14 cellular contexts compared by ENCODE assay signal in genomic region chr10:93493162-93493561, GRCh38. TPM values are rescaled to one million over a fixed set of nuclear protein-coding genes. Genes with fewer than 3 reads are reported as not detected.
DNase-seq lines count a peak whose midpoint lies in the region; ATAC-seq and TF ChIP-seq lines count a peak whose summit lies in the region.
"Had no signal": no experiment of that assay in that cellular context is flagged by ENCODE, and none has a peak within 500 bp of the region (broad histone marks: within the 10 kb centered on the region; RNA-seq: fewer than 3 reads in every experiment).

No MANE protein-coding gene starts in this region.

- TF ChIP-seq CTCF in Caco-2 (IDR thresholded peaks at IDR 0.05; ENCODE audit: insufficient read depth in 1 of 2, low read depth in 1 of 2, low read length in 1 of 2, severe bottlenecking in 1 of 2, unreplicated experiment in 1 of 2) (peak; percentile 14 to 22), epithelial cell of proximal tubule (conservative IDR thresholded peaks at IDR 0.05; ENCODE audit: low read depth, low read length) (peak; percentile 34), neural crest cell (conservative IDR thresholded peaks at IDR 0.05) (no peak)

- peaks cover 26% of the 10 kb centered on the region for H3K4me1 ChIP-seq in Caco-2

- H3K4me3 Mint-ChIP-seq in Caco-2 (ENCODE audit: unreplicated experiment) (no peak overlapping the region), neural crest cell (peak overlapping the region; percentile 47)
- H3K4me3 Mint-ChIP-seq in activated T-cell treated with anti-CD3 and anti-CD28 coated beads, Interleukin-2, amount 50 U/mL, for 4 hours = no peak overlapping the region

- H3K36me3 Mint-ChIP-seq in Caco-2 (ENCODE audit: insufficient read depth, unreplicated experiment) = peaks cover 16% of the 10 kb centered on the region
- no peaks in the 10 kb centered on the region for H3K36me3 Mint-ChIP-seq in neural crest cell (ENCODE audit: low read depth)
- H3K36me3 Mint-ChIP-seq in activated T-cell treated with anti-CD3 and anti-CD28 coated beads, Interleukin-2, amount 50 U/mL, for 4 hours (ENCODE audit: insufficient read depth) = no peaks in the 10 kb centered on the region

- H3K4me1 Mint-ChIP-seq in Caco-2 (ENCODE audit: low read depth, unreplicated experiment) = peaks cover 40% of the 10 kb centered on the region
- H3K4me1 Mint-ChIP-seq in neural crest cell = peaks cover 26% of the 10 kb centered on the region
- H3K4me1 Mint-ChIP-seq in activated T-cell treated with anti-CD3 and anti-CD28 coated beads, Interleukin-2, amount 50 U/mL, for 4 hours (ENCODE audit: low read depth) = peaks cover 15% of the 10 kb centered on the region

- H3K27me3 Mint-ChIP-seq in Caco-2 (ENCODE audit: insufficient read depth, unreplicated experiment) (no peaks in the 10 kb centered on the region), neural crest cell (ENCODE audit: low read depth) (no peaks in the 10 kb centered on the region)
- H3K27me3 Mint-ChIP-seq in activated T-cell treated with anti-CD3 and anti-CD28 coated beads, Interleukin-2, amount 50 U/mL, for 4 hours (ENCODE audit: low read depth) = peaks cover 15% of the 10 kb centered on the region

- CTCF ChIA-PET in Caco-2 (lab: Charles Lee) = interaction anchor here (0.7 kb wide), 3 partner anchors 18 to 662 kb away, joined by 5 to 8 read pairs (median 6); no protein-coding TSS in a partner anchor

- H3K9me3 Mint-ChIP-seq in Caco-2 (ENCODE audit: unreplicated experiment) = peaks cover 10% of the 10 kb centered on the region
- no peaks in the 10 kb centered on the region for H3K9me3 Mint-ChIP-seq in neural crest cell
- no peaks in the 10 kb centered on the region for H3K9me3 Mint-ChIP-seq in activated T-cell treated with anti-CD3 and anti-CD28 coated beads, Interleukin-2, amount 50 U/mL, for 4 hours

- no peaks in the 10 kb centered on the region for H3K36me3 ChIP-seq in Caco-2 (ENCODE audit: control insufficient read depth, insufficient read depth, low read length)

- intact Hi-C loops in Caco-2 (cut with micrococcal nuclease; ENCODE audit: unreplicated experiment) = no loop called here

- no TSS peak for BruUV-seq in Caco-2 (replicated peaks; lab: Mats Ljungman, UMichigan)

- H3K4me3 ChIP-seq in Caco-2 (ENCODE audit: low read depth, low read length) (no peak overlapping the region), epithelial cell of proximal tubule (ENCODE audit: low read depth, low read length) (no peak overlapping the region)

- POLR2A ChIA-PET in Caco-2 (lab: Charles Lee) = no interaction called here

- no peaks in the 10 kb centered on the region for H3K9me3 ChIP-seq in Caco-2

- H3K27ac Mint-ChIP-seq in Caco-2 (ENCODE audit: unreplicated experiment) (peak overlapping the region; percentile 10), neural crest cell (ENCODE audit: unreplicated experiment) (no peak overlapping the region)

- DNase-seq in Caco-2 (peak; percentile 59 to 69), HuH-7 (ENCODE audit: low spot score) (peak; percentile 17), epithelial cell of proximal tubule (ENCODE audit: low read depth) (no peak), neural crest cell (ENCODE audit: low read depth, low spot score) (no peak), DMS 273 (lab: John Stamatoyannopoulos, UW; ENCODE audit: unreplicated experiment) (no peak)
- DNase-seq in activated naive CD4-positive, alpha-beta T cell treated with Interleukin-2 at 50 U/mL for 16 hours = no peak
- no peak for DNase-seq in activated T-cell treated with anti-CD3 and anti-CD28 coated beads, Interleukin-2, amount 50 U/mL, for 4 hours
- DNase-seq: DMS79, HCEC 1CT, NCI-H1048, NCI-H146, NCI-H2081, NCI-H774, PC-3 had no signal

- no peak for ATAC-seq in activated T-cell treated with anti-CD3 and anti-CD28 coated beads, Interleukin-2, amount 50 U/mL, for 4 hours
- ATAC-seq: PC-3 had no signal

- H3K27me3 ChIP-seq in Caco-2 (replicated peaks; ENCODE audit: control insufficient read depth, insufficient read depth, low read length) = no peaks in the 10 kb centered on the region

RNA-seq across cellular contexts. Expression of gene CEP55, which starts 3.2 kb away (rescaled TPM):
- total RNA-seq in Caco-2 (2022) (64.5 and 65.3 TPM in 2 replicates), epithelial cell of proximal tubule (73.2 and 115 TPM in 2 replicates), neural crest cell (30.7 and 30.9 TPM in 2 replicates)
- total RNA-seq in activated T-cell treated with anti-CD3 and anti-CD28 coated beads, Interleukin-2, amount 50 U/mL, for 4 hours = 1 to 10 TPM; 6.0 to 8.2 (median 8.0) TPM

RNA-seq across cellular contexts. Expression of gene MYOF, which starts 11.0 kb away (rescaled TPM):
- 148 and 176 TPM in 2 replicates for total RNA-seq in Caco-2 (2022)
- total RNA-seq in epithelial cell of proximal tubule = 185 and 208 TPM in 2 replicates
- total RNA-seq in neural crest cell = 3.9 and 4.0 TPM in 2 replicates
- total RNA-seq in activated T-cell treated with anti-CD3 and anti-CD28 coated beads, Interleukin-2, amount 50 U/mL, for 4 hours = 10 to 100 TPM; 39.2 to 65.4 (median 42.6) TPM

Comparison
In these comparisons a context has a peak if more than half of its experiments do, and no peak if none do; other contexts are left out.
1. DNase-seq: peak in Caco-2 (2 of 2) and HuH-7 (single experiment); none in epithelial cell of proximal tubule (single experiment), neural crest cell (single experiment), DMS 273 (single experiment), activated naive CD4-positive, alpha-beta T cell treated with Interleukin-2 at 50 U/mL for 16 hours (single experiment) and activated T-cell treated with anti-CD3 and anti-CD28 coated beads, Interleukin-2, amount 50 U/mL, for 4 hours (single experiment).